Comparison of ENCODE assay signal across 8 cellular contexts in genomic region chr9:137611623-137612609, GRCh38. TPM values are rescaled to one million over a fixed set of nuclear protein-coding genes. Genes with fewer than 3 reads are reported as not detected.
DNase-seq lines count a peak whose midpoint lies in the region; ATAC-seq and TF ChIP-seq lines count a peak whose summit lies in the region.

No MANE protein-coding gene starts in this region.

- peak overlapping the region; percentile 2 for H3K9ac ChIP-seq in NT2/D1 (ENCODE audit: insufficient read length, low read depth)

- intact Hi-C loops in MCF 10A (cut with micrococcal nuclease): loop anchor here (5.0 to 10.0 kb wide), 2 partner anchors 35 to 57 kb away; partner anchors contain the start of genes DPH7, MRPL41 and PNPLA7
- intact Hi-C loops in lower lobe of right lung (cut with DNase I): no loop called here

- TF ChIP-seq CTCF in MCF 10A (IDR thresholded peaks at IDR 0.05; ENCODE audit: unreplicated experiment) (no peak), lower lobe of right lung (IDR thresholded peaks at IDR 0.05) (no peak)

- peak; percentile 93 to 95 for ATAC-seq in lower lobe of right lung
- no peak for ATAC-seq in GM21447 (IDR thresholded peaks at IDR 0.05; ENCODE audit: unreplicated experiment)

- DNase-seq in NCI-H2171 treated with DMSO at 0.1 percent for 48 hours (lab: John Stamatoyannopoulos, UW): peak; percentile 72
- DNase-seq in NCI-H2171 (lab: John Stamatoyannopoulos, UW): no peak
- no peak for DNase-seq in NT2/D1 (ENCODE audit: low read depth, low spot score)
- DNase-seq in MCF 10A (ENCODE audit: unreplicated experiment): peak; percentile 94
- DNase-seq in lower lobe of right lung: peak; percentile 94
- no peak for DNase-seq in germinal center (ENCODE audit: low spot score)
- no peak for DNase-seq in ecto neural progenitor cell (ENCODE audit: low spot score)

- peak overlapping the region; percentile 72 for H3K4me3 Mint-ChIP-seq in MCF 10A (ENCODE audit: unreplicated experiment)

- H3K27ac ChIP-seq in lower lobe of right lung: peak overlapping the region; percentile 91

- H3K27ac Mint-ChIP-seq in MCF 10A (ENCODE audit: low read depth, unreplicated experiment): peak overlapping the region; percentile 96

- CTCF ChIA-PET in MCF 10A (lab: Yijun Ruan, JAX): no interaction called here

- H3K9me3 ChIP-seq in NT2/D1 (ENCODE audit: insufficient read depth, low read length) (no peaks in the 10 kb centered on the region), lower lobe of right lung (no peaks in the 10 kb centered on the region)

- peaks cover 38% of the 10 kb centered on the region for H3K4me1 ChIP-seq in NT2/D1 (ENCODE audit: insufficient read depth, insufficient read length)
- H3K4me1 ChIP-seq in lower lobe of right lung: peaks cover 57% of the 10 kb centered on the region

- BruUV-seq in MCF 10A (replicated peaks; lab: Mats Ljungman, UMichigan): no TSS peak

- H3K4me1 Mint-ChIP-seq in MCF 10A (ENCODE audit: insufficient read depth, unreplicated experiment): peaks cover 31% of the 10 kb centered on the region

- POLR2A ChIA-PET in MCF 10A (lab: Yijun Ruan, JAX): interaction anchor here (0.6 to 3.0 kb wide), 10 partner anchors 9 to 556 kb away, joined by 3 to 16 read pairs (median 6); partner anchors contain the start of genes DPH7, MRPL41, TUBB4B and ZMYND19

- H3K27me3 ChIP-seq in NT2/D1 (ENCODE audit: insufficient read depth, insufficient read length) (peaks cover 3% of the 10 kb centered on the region), lower lobe of right lung (ENCODE audit: low read depth) (no peaks in the 10 kb centered on the region)

- H3K9me3 Mint-ChIP-seq in MCF 10A (ENCODE audit: unreplicated experiment): no peaks in the 10 kb centered on the region

- peaks cover 75% of the 10 kb centered on the region for H3K36me3 Mint-ChIP-seq in MCF 10A (ENCODE audit: insufficient read depth, unreplicated experiment)

- no peak overlapping the region for H3K4me3 ChIP-seq in NT2/D1 (ENCODE audit: insufficient read length, low read depth)
- H3K4me3 ChIP-seq in lower lobe of right lung: peak overlapping the region; percentile 16

- H3K36me3 ChIP-seq in NT2/D1 (ENCODE audit: insufficient read depth, insufficient read length, low read length) (peaks cover 45% of the 10 kb centered on the region), lower lobe of right lung (peaks cover 39% of the 10 kb centered on the region)

- H3K27me3 Mint-ChIP-seq in MCF 10A (ENCODE audit: insufficient read depth, unreplicated experiment): no peaks in the 10 kb centered on the region

RNA-seq across cellular contexts. Expression of gene ARRDC1, which starts 6.4 kb away (rescaled TPM):
- total RNA-seq in MCF 10A (2022) (88.9 and 125 TPM in 2 replicates), lower lobe of right lung (71.0 TPM)

RNA-seq across cellular contexts. Expression of gene EHMT1, which starts 6.9 kb away (rescaled TPM):
- total RNA-seq in MCF 10A (2022): 77.2 and 79.7 TPM in 2 replicates
- total RNA-seq in lower lobe of right lung: 73.5 TPM

RNA-seq across cellular contexts. Expression of gene ZMYND19, which starts 21.6 kb away (rescaled TPM):
- 42.9 and 51.9 TPM in 2 replicates for total RNA-seq in MCF 10A (2022)
- total RNA-seq in lower lobe of right lung: 15.2 TPM

RNA-seq across cellular contexts. Expression of gene DPH7, which starts 33.2 kb away (rescaled TPM):
- 45.7 and 46.4 TPM in 2 replicates for total RNA-seq in MCF 10A (2022)
- total RNA-seq in lower lobe of right lung: 28.4 TPM

Comparison
In these comparisons a context has a peak if more than half of its experiments do, and no peak if none do; other contexts are left out.
1. DNase-seq: peak in NCI-H2171 treated with DMSO at 0.1 percent for 48 hours (single experiment), MCF 10A (single experiment) and lower lobe of right lung (single experiment); none in NCI-H2171 (single experiment), NT2/D1 (single experiment), germinal center (single experiment) and ecto neural progenitor cell (single experiment).